36 cellular contexts compared by ENCODE assay signal in the genomic region with DNA sequence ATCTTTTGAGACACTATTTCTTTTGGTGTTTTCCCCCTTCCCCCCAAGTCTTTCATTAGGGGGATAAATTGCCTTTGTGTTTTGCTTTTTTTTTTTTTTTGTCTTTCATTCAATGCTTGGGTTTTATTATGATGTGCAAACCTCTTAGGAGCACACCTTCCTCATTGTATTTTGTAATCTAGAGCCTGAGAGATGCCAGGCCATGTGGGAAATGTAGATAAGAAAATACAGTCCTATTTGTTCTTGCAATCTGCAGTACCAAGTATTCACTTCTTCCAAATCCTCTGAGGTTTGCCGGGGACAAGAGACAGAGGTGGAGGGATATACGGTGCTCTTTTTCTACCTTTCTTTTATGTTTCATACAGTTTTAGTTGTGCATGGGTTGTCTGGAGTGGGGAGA.
"Had no signal": no experiment of that assay in that cellular context is flagged by ENCODE, and none has a peak within 500 bp of the region (broad histone marks: within the 10 kb centered on the region; RNA-seq: fewer than 3 reads in every experiment).

No MANE protein-coding gene starts in this region.

- H3K27ac Mint-ChIP-seq: activated CD4-positive, alpha-beta memory T cell treated with anti-CD3 and anti-CD28 coated beads for 36 hours; activated CD4-positive, alpha-beta T cell treated with anti-CD3 and anti-CD28 coated beads for 36 hours; activated CD4-positive, alpha-beta T cell treated with anti-CD3 and anti-CD28 coated beads, Interleukin-2, amount 10 ng/mL, durations not matched to agents 24 days and 14 days; activated CD8-positive, alpha-beta memory T cell treated with anti-CD3 and anti-CD28 coated beads, Interleukin-2, amount 10 ng/mL, durations not matched to agents 7 days and 5 days; activated CD8-positive, alpha-beta T cell treated with anti-CD3 and anti-CD28 coated beads, Interleukin-2, amount 10 ng/mL, durations not matched to agents 7 days and 5 days; activated naive CD4-positive, alpha-beta T cell treated with anti-CD3 and anti-CD28 coated beads, Interleukin-2, amount 10 ng/mL, durations not matched to agents 7 days and 5 days; activated naive CD4-positive, alpha-beta T cell treated with anti-CD3 and anti-CD28 coated beads, Interleukin-2, amount 50 U/mL, for 72 hours; activated naive CD8-positive, alpha-beta T cell treated with anti-CD3 and anti-CD28 coated beads, Interleukin-2, amount 10 ng/mL, durations not matched to agents 7 days and 5 days; activated T-helper 1 cell treated with anti-CD3 and anti-CD28 coated beads, Interleukin-12 subunit alpha, Interleukin-12 subunit beta, Interleukin-2, Interleukin-4 antibody, amounts not matched to agents 30 ng/mL and 10 ng/mL and 1 ng/mL, durations not matched to agents 14 hours and 24 hours and 36 hours; activated T-helper 2 cell treated with anti-CD3 and anti-CD28 coated beads, Interferon-gamma antibody, Interleukin-2, Interleukin-4, amounts not matched to agents 10 μg/mL and 5 μg/mL and 100 μg/mL, durations not matched to agents 14 hours and 24 hours and 36 hours; T-helper 17 cell; T-helper 2 cell treated with Interferon-gamma antibody and Interleukin-4, amounts not matched to agents 5 μg/mL and 100 μg/mL, for 36 hours had no signal

- H3K4me1 Mint-ChIP-seq: activated CD4-positive, alpha-beta T cell treated with anti-CD3 and anti-CD28 coated beads for 36 hours; activated CD4-positive, alpha-beta T cell treated with anti-CD3 and anti-CD28 coated beads, Interleukin-2, amount 10 ng/mL, durations not matched to agents 24 days and 14 days; activated CD8-positive, alpha-beta memory T cell treated with anti-CD3 and anti-CD28 coated beads, Interleukin-2, amount 10 ng/mL, durations not matched to agents 7 days and 5 days; activated naive CD4-positive, alpha-beta T cell treated with anti-CD3 and anti-CD28 coated beads, Interleukin-2, amount 10 ng/mL, durations not matched to agents 7 days and 5 days; T-helper 17 cell had no signal

- H3K9me3 ChIP-seq: breast epithelium, colonic mucosa had no signal

- DNase-seq: activated CD4-positive, alpha-beta memory T cell treated with anti-CD3 and anti-CD28 coated beads for 36 hours; activated CD4-positive, alpha-beta T cell treated with anti-CD3 and anti-CD28 coated beads for 36 hours; activated CD4-positive, alpha-beta T cell treated with anti-CD3 and anti-CD28 coated beads, Interleukin-2, amount 10 ng/mL, durations not matched to agents 24 days and 14 days; activated CD4-positive, CD25-positive, alpha-beta regulatory T cell; activated CD4-positive, CD25-positive, alpha-beta regulatory T cell treated with anti-CD3 and anti-CD28 coated beads, Interleukin-2, amount 50 U/mL, for 72 hours; activated CD8-positive, alpha-beta memory T cell treated with anti-CD3 and anti-CD28 coated beads, Interleukin-2, amount 10 ng/mL, durations not matched to agents 7 days and 5 days; activated CD8-positive, alpha-beta memory T cell treated with anti-CD3 and anti-CD28 coated beads, Interleukin-2, amount 50 U/mL, for 4 hours; activated CD8-positive, alpha-beta T cell treated with anti-CD3 and anti-CD28 coated beads, Interleukin-2, amount 10 ng/mL, durations not matched to agents 7 days and 5 days; activated gamma-delta T cell; activated naive CD4-positive, alpha-beta T cell; activated naive CD4-positive, alpha-beta T cell treated with anti-CD3 and anti-CD28 coated beads, Interleukin-2, amount 10 ng/mL, durations not matched to agents 7 days and 5 days; activated naive CD8-positive, alpha-beta T cell treated with anti-CD3 and anti-CD28 coated beads, Interleukin-2, amount 10 ng/mL, durations not matched to agents 7 days and 5 days; activated T-cell treated with anti-CD3 and anti-CD28 coated beads, Interleukin-2, amount 50 U/mL, for 1 hour; activated T-cell treated with anti-CD3 and anti-CD28 coated beads, Interleukin-2, amount 50 U/mL, for 48 hours; central memory CD4-positive, alpha-beta T cell; cerebellar nuclear complex; colonic mucosa; effector CD8-positive, alpha-beta T cell; foreskin fibroblast; head of caudate nucleus; T-helper 1 cell; T-helper 17 cell; T1000 had no signal

- H3K4me1 ChIP-seq: ascending aorta, breast epithelium, colonic mucosa had no signal

- FAIRE-seq: endometrium, endothelial cell of umbilical vein, frontal cortex had no signal

- H3K27me3 ChIP-seq: ascending aorta, breast epithelium, cardiac muscle cell, colonic mucosa had no signal

- H3K27ac ChIP-seq: ascending aorta, breast epithelium, cardiac muscle cell, colonic mucosa, epithelial cell of prostate had no signal

- H3K4me3 Mint-ChIP-seq: activated CD4-positive, alpha-beta memory T cell treated with anti-CD3 and anti-CD28 coated beads for 36 hours; activated CD4-positive, alpha-beta T cell treated with anti-CD3 and anti-CD28 coated beads for 36 hours; activated CD4-positive, alpha-beta T cell treated with anti-CD3 and anti-CD28 coated beads, Interleukin-2, amount 10 ng/mL, durations not matched to agents 24 days and 14 days; activated CD8-positive, alpha-beta memory T cell treated with anti-CD3 and anti-CD28 coated beads, Interleukin-2, amount 10 ng/mL, durations not matched to agents 7 days and 5 days; activated CD8-positive, alpha-beta T cell treated with anti-CD3 and anti-CD28 coated beads, Interleukin-2, amount 10 ng/mL, durations not matched to agents 7 days and 5 days; activated naive CD4-positive, alpha-beta T cell treated with anti-CD3 and anti-CD28 coated beads, Interleukin-2, amount 10 ng/mL, durations not matched to agents 7 days and 5 days; activated naive CD8-positive, alpha-beta T cell treated with anti-CD3 and anti-CD28 coated beads, Interleukin-2, amount 10 ng/mL, durations not matched to agents 7 days and 5 days; activated T-helper 1 cell treated with anti-CD3 and anti-CD28 coated beads, Interleukin-12 subunit alpha, Interleukin-12 subunit beta, Interleukin-2, Interleukin-4 antibody, amounts not matched to agents 30 ng/mL and 10 ng/mL and 1 ng/mL, durations not matched to agents 14 hours and 24 hours and 36 hours; T-helper 17 cell; T-helper 2 cell treated with Interferon-gamma antibody and Interleukin-4, amounts not matched to agents 5 μg/mL and 100 μg/mL, for 36 hours had no signal

- H3K27me3 Mint-ChIP-seq: activated CD4-positive, alpha-beta memory T cell treated with anti-CD3 and anti-CD28 coated beads for 36 hours; activated CD4-positive, alpha-beta T cell treated with anti-CD3 and anti-CD28 coated beads for 36 hours; activated CD4-positive, alpha-beta T cell treated with anti-CD3 and anti-CD28 coated beads, Interleukin-2, amount 10 ng/mL, durations not matched to agents 24 days and 14 days; activated CD8-positive, alpha-beta memory T cell treated with anti-CD3 and anti-CD28 coated beads, Interleukin-2, amount 10 ng/mL, durations not matched to agents 7 days and 5 days; activated naive CD4-positive, alpha-beta T cell treated with anti-CD3 and anti-CD28 coated beads, Interleukin-2, amount 10 ng/mL, durations not matched to agents 7 days and 5 days; activated naive CD8-positive, alpha-beta T cell treated with anti-CD3 and anti-CD28 coated beads, Interleukin-2, amount 10 ng/mL, durations not matched to agents 7 days and 5 days; brain; T-helper 17 cell had no signal

- H3K36me3 ChIP-seq: breast epithelium, colonic mucosa had no signal

- H3K4me3 ChIP-seq: ascending aorta, breast epithelium, cardiac muscle cell, colonic mucosa had no signal

- H3K9me3 Mint-ChIP-seq: activated naive CD4-positive, alpha-beta T cell treated with anti-CD3 and anti-CD28 coated beads, Interleukin-2, amount 10 ng/mL, durations not matched to agents 7 days and 5 days; activated T-helper 2 cell treated with anti-CD3 and anti-CD28 coated beads, Interferon-gamma antibody, Interleukin-2, Interleukin-4, amounts not matched to agents 10 μg/mL and 5 μg/mL and 100 μg/mL, durations not matched to agents 14 hours and 24 hours and 36 hours had no signal

- ATAC-seq: activated CD4-positive, alpha-beta T cell treated with anti-CD3 and anti-CD28 coated beads for 36 hours; activated CD8-positive, alpha-beta memory T cell treated with anti-CD3 and anti-CD28 coated beads, Interleukin-2, amount 10 ng/mL, durations not matched to agents 7 days and 5 days; activated CD8-positive, alpha-beta T cell treated with anti-CD3 and anti-CD28 coated beads, Interleukin-2, amount 10 ng/mL, durations not matched to agents 7 days and 5 days; activated naive CD4-positive, alpha-beta T cell treated with anti-CD3 and anti-CD28 coated beads, Interleukin-2, amount 50 U/mL, for 72 hours; esophagus mucosa; T-helper 17 cell had no signal
